ENCODE assay signal across 8 cellular contexts in the genomic region with DNA sequence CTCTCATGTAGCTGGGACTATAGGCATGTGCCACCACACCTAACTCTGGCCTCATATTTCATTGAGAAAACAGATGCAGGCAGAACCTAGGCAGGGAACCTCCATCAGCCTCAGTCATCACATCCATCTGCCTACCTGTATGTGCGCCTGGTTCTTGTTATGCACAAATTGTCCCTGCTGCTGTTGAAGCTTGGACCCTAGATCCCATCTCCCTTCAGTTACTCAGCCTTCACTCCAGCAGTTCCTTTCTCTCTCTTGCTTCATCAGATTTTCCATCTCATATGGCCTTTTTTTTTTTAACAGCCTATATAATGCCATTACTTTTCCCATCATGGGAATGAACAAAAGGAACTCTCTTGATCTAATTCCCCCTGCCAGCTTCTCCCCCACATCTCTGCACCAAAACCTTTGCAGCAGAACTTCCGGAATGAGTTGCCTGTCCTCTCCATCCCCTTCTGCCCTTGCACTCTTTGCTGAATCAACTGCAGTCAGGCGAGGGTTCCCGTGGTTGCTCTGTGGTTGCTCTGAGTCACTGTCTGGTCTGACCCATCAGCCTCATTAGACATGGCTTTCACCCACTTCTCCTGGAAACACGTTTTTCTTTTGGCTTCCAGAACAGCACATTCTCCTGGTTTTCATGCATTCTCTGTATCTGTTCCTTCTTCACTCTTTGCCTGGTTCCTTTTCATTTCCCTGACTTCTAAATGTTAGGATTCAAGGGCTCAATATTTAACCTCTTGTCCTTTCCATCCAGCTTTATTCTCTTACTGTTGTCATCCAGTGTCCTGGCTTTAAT. TPM values are rescaled to one million over a fixed set of nuclear protein-coding genes. Genes with fewer than 3 reads are reported as not detected.
DNase-seq lines count a peak whose midpoint lies in the region; ATAC-seq and TF ChIP-seq lines count a peak whose summit lies in the region.

No MANE protein-coding gene starts in this region.

- H3K4me3 Mint-ChIP-seq in type B pancreatic cell: no peak overlapping the region

- no peaks in the 10 kb centered on the region for H3K27me3 ChIP-seq in GM06990 (replicated peaks; ENCODE audit: control insufficient read depth, insufficient read depth, low read length)

- intact Hi-C loops in posterior cingulate gyrus (cut with DNase I): no loop called here

- no peaks in the 10 kb centered on the region for H3K9me3 Mint-ChIP-seq in type B pancreatic cell

- ATAC-seq in GM19467 (IDR thresholded peaks at IDR 0.05; ENCODE audit: unreplicated experiment) (no peak), GM19023 (IDR thresholded peaks at IDR 0.05; ENCODE audit: unreplicated experiment) (no peak)

- peaks cover 1% of the 10 kb centered on the region; the same call in 1 of the 2 replicates for H3K36me3 ChIP-seq in GM06990 (ENCODE audit: control insufficient read depth, insufficient read depth, low read length)

- H3K27me3 Mint-ChIP-seq in type B pancreatic cell: no peaks in the 10 kb centered on the region

- no peak overlapping the region for H3K4me3 ChIP-seq in GM06990 (replicated peaks; ENCODE audit: low read depth, low read length)

- H3K27ac Mint-ChIP-seq in type B pancreatic cell: peak overlapping the region; percentile 10

- H3K4me1 Mint-ChIP-seq in type B pancreatic cell (ENCODE audit: unreplicated experiment): peaks cover 29% of the 10 kb centered on the region

- peaks cover 14% of the 10 kb centered on the region for H3K36me3 Mint-ChIP-seq in type B pancreatic cell

- no peak for TF ChIP-seq CTCF in GM06990 (IDR thresholded peaks at IDR 0.05; ENCODE audit: insufficient read depth, low read length, poor library complexity, severe bottlenecking)
- TF ChIP-seq CTCF in type B pancreatic cell (conservative IDR thresholded peaks at IDR 0.05): no peak

- DNase-seq in GM06990 (ENCODE audit: extremely low read depth, insufficient read length) (peak; percentile 13), M059J (ENCODE audit: low read depth) (peak; percentile 97), fibroblast of gingiva (ENCODE audit: low read depth) (peak; percentile 76), posterior cingulate gyrus (peak in 6 of 10 donors; percentile 15 to 92 (median 56)), type B pancreatic cell (ENCODE audit: extremely low spot score, unreplicated experiment) (no peak)
- DNase-seq in activated CD8-positive, alpha-beta memory T cell treated with anti-CD3 and anti-CD28 coated beads, Interleukin-2, amount 50 U/mL, for 24 hours (ENCODE audit: extremely low read depth): peak; percentile 39

RNA-seq across cellular contexts. Expression of a gene that starts 41.5 kb away (rescaled TPM):
- 24.4 and 27.2 TPM in 2 replicates for total RNA-seq in M059J (2014; rRNA removed; shearing (Covaris generic))
- total RNA-seq in type B pancreatic cell (ENCODE audit: low replicate concordance): 55.1 and 58.7 TPM in 2 replicates
